16 cellular contexts compared by ENCODE assay signal in genomic region chr2:67865871-67866386, GRCh38.
DNase-seq lines count a peak whose midpoint lies in the region; ATAC-seq and TF ChIP-seq lines count a peak whose summit lies in the region.
"Had no signal": no experiment of that assay in that cellular context is flagged by ENCODE, and none has a peak within 500 bp of the region (broad histone marks: within the 10 kb centered on the region; RNA-seq: fewer than 3 reads in every experiment).

No MANE protein-coding gene starts in this region.

- peaks cover 8% of the 10 kb centered on the region for H3K4me1 Mint-ChIP-seq in endodermal cell

- H3K4me3 ChIP-seq in H7 (ENCODE audit: insufficient read depth, low read depth, low read length) (no peak overlapping the region), endodermal cell (ENCODE audit: low read length) (no peak overlapping the region), thyroid gland (replicated peaks in 1 of 3) (no peak overlapping the region), hepatocyte (no peak overlapping the region)
- H3K4me3 ChIP-seq: GM12878, PC-9 had no signal

- TF ChIP-seq CTCF in endodermal cell (conservative IDR thresholded peaks at IDR 0.05), result no peak
- peak in 2 of 6 experiments; percentile 4 to 10 for TF ChIP-seq CTCF in thyroid gland (IDR thresholded peaks at IDR 0.05)
- no peak for TF ChIP-seq CTCF in hepatocyte (IDR thresholded peaks at IDR 0.05; ENCODE audit: poor library complexity)

- no peak overlapping the region for H3K4me3 Mint-ChIP-seq in endodermal cell

- H3K9me3 Mint-ChIP-seq in endodermal cell, result no peaks in the 10 kb centered on the region

- no peaks in the 10 kb centered on the region for H4K20me1 ChIP-seq in hepatocyte (ENCODE audit: insufficient read depth, poor library complexity, severe bottlenecking)

- H3K36me3 Mint-ChIP-seq in endodermal cell (ENCODE audit: low read depth), result no peaks in the 10 kb centered on the region

- H3K27ac ChIP-seq in endodermal cell (ENCODE audit: low read depth, low read length) (no peak overlapping the region), thyroid gland (peak overlapping the region; percentile 27 to 48 (median 40)), hepatocyte (no peak overlapping the region)
- H3K27ac ChIP-seq: PC-9 had no signal

- H3K27me3 ChIP-seq in H7 (ENCODE audit: control insufficient read depth, insufficient read depth, low read length), result no peaks in the 10 kb centered on the region
- H3K27me3 ChIP-seq in endodermal cell (ENCODE audit: control insufficient read depth, insufficient read depth, low read length, poor library complexity, severe bottlenecking), result no peaks in the 10 kb centered on the region
- H3K27me3 ChIP-seq in thyroid gland, result no peaks in the 10 kb centered on the region
- no peaks in the 10 kb centered on the region for H3K27me3 ChIP-seq in hepatocyte

- H3K9ac ChIP-seq in endodermal cell (ENCODE audit: extremely low read depth, low read length, poor library complexity, severe bottlenecking), result no peak overlapping the region

- no peaks in the 10 kb centered on the region for H3K79me2 ChIP-seq in hepatocyte

- H3K9me3 ChIP-seq in endodermal cell (ENCODE audit: control insufficient read depth, low read length) (no peaks in the 10 kb centered on the region), thyroid gland (no peaks in the 10 kb centered on the region), hepatocyte (ENCODE audit: low read depth) (no peaks in the 10 kb centered on the region)
- H3K9me3 ChIP-seq: Caco-2 had no signal

- H2AFZ ChIP-seq in hepatocyte, result no peak overlapping the region
- H2AFZ ChIP-seq: PC-9 had no signal

- DNase-seq in H7 (peak; percentile 16), endodermal cell (peak; percentile 61), left kidney (ENCODE audit: low read depth, low spot score) (peak; percentile 79), thyroid gland (peak; percentile 33 to 48), hepatocyte (ENCODE audit: low spot score) (no peak), DMS114 treated with DMSO at 0.1 percent for 48 hours (lab: John Stamatoyannopoulos, UW; ENCODE audit: unreplicated experiment) (no peak), HT-29 (ENCODE audit: low spot score) (no peak)
- DNase-seq: AML-193, Caco-2, KG1, NCI-H1092, NCI-H2107, NCI-H345, PC-9 had no signal

- intact Hi-C loops in thyroid gland (cut with DNase I), result no loop called here

- no peaks in the 10 kb centered on the region for H3K9me2 ChIP-seq in hepatocyte (replicated peaks; ENCODE audit: insufficient read depth)

- H3K4me2 ChIP-seq in hepatocyte, result no peak overlapping the region
- H3K4me2 ChIP-seq: PC-9 had no signal

- no peak for ATAC-seq in GM19455 (IDR thresholded peaks at IDR 0.05; ENCODE audit: unreplicated experiment)
- ATAC-seq: GM12878 had no signal

- no peaks in the 10 kb centered on the region for H3K36me3 ChIP-seq in H7 (replicated peaks; ENCODE audit: control insufficient read depth, insufficient read depth, low read length)
- H3K36me3 ChIP-seq in endodermal cell (ENCODE audit: control insufficient read depth, insufficient read depth, low read length), result no peaks in the 10 kb centered on the region
- no peaks in the 10 kb centered on the region for H3K36me3 ChIP-seq in thyroid gland
- no peaks in the 10 kb centered on the region for H3K36me3 ChIP-seq in hepatocyte (replicated peaks; ENCODE audit: insufficient read depth, low read depth)

- TF ChIP-seq POLR2A in thyroid gland (IDR thresholded peaks at IDR 0.05), result no peak

- H3K4me1 ChIP-seq in endodermal cell (ENCODE audit: control insufficient read depth, insufficient read depth, low read length) (no peaks in the 10 kb centered on the region), thyroid gland (peaks cover 6 to 11% of the 10 kb centered on the region in 2 donors), hepatocyte (ENCODE audit: insufficient read depth) (no peaks in the 10 kb centered on the region)

- H3K27ac Mint-ChIP-seq in endodermal cell, result no peak overlapping the region

- H3K27me3 Mint-ChIP-seq in endodermal cell (ENCODE audit: insufficient read depth), result peaks cover 14% of the 10 kb centered on the region

- WGBS in endodermal cell (ENCODE audit: insufficient coverage in 1 of 2, insufficient read length in 1 of 2), 2 experiments, result 67 to 77% methylated on average over 3 to 4 of the region's 4 CpGs
- WGBS in thyroid gland, 2 donors, result 53 to 56% methylated on average over 4 of the region's 4 CpGs
- WGBS in hepatocyte (ENCODE audit: low lambda C conversion rate, missing lambda C conversion rate), result 62% methylated on average over 4 of the region's 4 CpGs

Comparison
In these comparisons a context has a peak if more than half of its experiments do, and no peak if none do; other contexts are left out.
1. DNase-seq: peak in H7 (single experiment), endodermal cell (single experiment), left kidney (single experiment) and thyroid gland (2 of 2); none in hepatocyte (single experiment), DMS114 treated with DMSO at 0.1 percent for 48 hours (single experiment) and HT-29 (single experiment).
2. H3K27ac ChIP-seq: peak in thyroid gland (3 of 3); none in endodermal cell (single experiment) and hepatocyte (single experiment).